Comparison of ENCODE assay signal across 10 cellular contexts in the genomic region with DNA sequence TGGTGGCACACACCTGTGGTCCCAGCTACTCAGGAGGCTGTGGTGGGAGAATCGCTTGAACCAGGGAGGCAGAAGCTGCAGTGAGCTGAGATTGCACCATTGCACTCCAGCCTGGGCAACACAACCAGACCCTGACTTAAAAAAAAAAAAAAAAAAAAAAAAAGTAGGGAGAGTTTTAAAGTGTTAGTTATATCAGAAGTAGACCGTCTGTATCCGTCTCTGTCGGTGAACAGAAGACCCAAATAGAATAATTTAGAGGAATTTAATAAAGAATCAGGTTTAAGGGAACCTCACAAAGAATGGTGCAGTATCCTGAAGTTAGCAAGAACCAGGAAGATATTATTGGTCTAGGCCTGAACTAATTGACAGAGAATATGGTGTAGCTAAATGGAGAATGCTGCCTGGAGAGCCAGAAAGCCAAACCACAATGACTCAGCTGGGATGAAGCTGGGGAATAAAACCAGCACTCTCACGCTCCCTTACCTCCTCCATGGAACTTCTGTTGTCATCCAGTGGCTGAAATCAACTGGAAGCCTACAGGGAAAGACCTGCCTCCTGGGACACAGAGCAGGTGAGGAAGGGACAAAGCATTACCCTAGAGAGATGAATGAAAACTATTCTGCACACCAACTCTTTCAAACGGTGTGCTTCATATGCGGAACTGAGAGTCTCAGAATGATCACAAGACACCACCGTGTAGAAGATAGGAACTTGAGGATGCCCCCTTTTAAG. TPM values are rescaled to one million over a fixed set of nuclear protein-coding genes. Genes with fewer than 3 reads are reported as not detected.
DNase-seq lines count a peak whose midpoint lies in the region; ATAC-seq, FAIRE-seq and TF ChIP-seq lines count a peak whose summit lies in the region.
"Had no signal": no experiment of that assay in that cellular context is flagged by ENCODE, and none has a peak within 500 bp of the region (broad histone marks: within the 10 kb centered on the region; RNA-seq: fewer than 3 reads in every experiment).

No MANE protein-coding gene starts in this region.

- no peak for FAIRE-seq in HTR-8/SVneo (lab: Jason Lieb, UNC)
- FAIRE-seq in bronchial epithelial cell (lab: Jason Lieb, UNC): no peak

- H3K4me1 Mint-ChIP-seq in activated T-helper 1 cell treated with anti-CD3 and anti-CD28 coated beads, Interleukin-12 subunit alpha, Interleukin-12 subunit beta, Interleukin-2, Interleukin-4 antibody, amounts not matched to agents 30 ng/mL and 10 ng/mL and 1 ng/mL, durations not matched to agents 14 hours and 24 hours and 36 hours (ENCODE audit: low read depth): no peaks in the 10 kb centered on the region
- no peaks in the 10 kb centered on the region for H3K4me1 Mint-ChIP-seq in glutamatergic neuron (ENCODE audit: low read depth, unreplicated experiment)
- H3K4me1 Mint-ChIP-seq: activated CD4-positive, alpha-beta T cell treated with anti-CD3 and anti-CD28 coated beads, Interleukin-2, amount 10 ng/mL, durations not matched to agents 24 days and 14 days; mesothelial cell of epicardium had no signal

- peaks cover 4% of the 10 kb centered on the region for H3K27me3 Mint-ChIP-seq in activated T-helper 1 cell treated with anti-CD3 and anti-CD28 coated beads, Interleukin-12 subunit alpha, Interleukin-12 subunit beta, Interleukin-2, Interleukin-4 antibody, amounts not matched to agents 30 ng/mL and 10 ng/mL and 1 ng/mL, durations not matched to agents 14 hours and 24 hours and 36 hours (ENCODE audit: insufficient read depth)
- H3K27me3 Mint-ChIP-seq in glutamatergic neuron (ENCODE audit: unreplicated experiment): no peaks in the 10 kb centered on the region

- no peak overlapping the region for H3K4me3 Mint-ChIP-seq in activated T-helper 1 cell treated with anti-CD3 and anti-CD28 coated beads, Interleukin-12 subunit alpha, Interleukin-12 subunit beta, Interleukin-2, Interleukin-4 antibody, amounts not matched to agents 30 ng/mL and 10 ng/mL and 1 ng/mL, durations not matched to agents 14 hours and 24 hours and 36 hours
- H3K4me3 Mint-ChIP-seq in glutamatergic neuron (ENCODE audit: unreplicated experiment): no peak overlapping the region
- H3K4me3 Mint-ChIP-seq: activated CD4-positive, alpha-beta T cell treated with anti-CD3 and anti-CD28 coated beads, Interleukin-2, amount 10 ng/mL, durations not matched to agents 24 days and 14 days; mesothelial cell of epicardium had no signal

- ATAC-seq in GM21515 (IDR thresholded peaks at IDR 0.05; ENCODE audit: unreplicated experiment): peak; percentile 85

- H3K4me3 ChIP-seq in bronchial epithelial cell (ENCODE audit: low read depth, low read length): no peak overlapping the region

- DNase-seq in AG09319 (ENCODE audit: extremely low read depth, low read depth) (peak; percentile 76), HTR-8/SVneo (ENCODE audit: insufficient read length, low spot score) (peak; percentile 64), bronchial epithelial cell (ENCODE audit: low read depth) (peak; percentile 78), SHP77 treated with DMSO at 0.1 percent for 48 hours (lab: John Stamatoyannopoulos, UW) (no peak), posterior vena cava (ENCODE audit: low spot score) (no peak), glutamatergic neuron (no peak)
- DNase-seq in activated T-helper 1 cell treated with anti-CD3 and anti-CD28 coated beads, Interleukin-12 subunit alpha, Interleukin-12 subunit beta, Interleukin-2, Interleukin-4 antibody, amounts not matched to agents 30 ng/mL and 10 ng/mL and 1 ng/mL, durations not matched to agents 14 hours and 24 hours and 36 hours (ENCODE audit: low spot score): no peak
- DNase-seq: activated CD4-positive, alpha-beta T cell treated with anti-CD3 and anti-CD28 coated beads, Interleukin-2, amount 10 ng/mL, durations not matched to agents 24 days and 14 days had no signal

- no peaks in the 10 kb centered on the region for H3K27me3 ChIP-seq in bronchial epithelial cell (ENCODE audit: control insufficient read depth, insufficient read depth, low read length)

- no peaks in the 10 kb centered on the region for H3K36me3 Mint-ChIP-seq in activated T-helper 1 cell treated with anti-CD3 and anti-CD28 coated beads, Interleukin-12 subunit alpha, Interleukin-12 subunit beta, Interleukin-2, Interleukin-4 antibody, amounts not matched to agents 30 ng/mL and 10 ng/mL and 1 ng/mL, durations not matched to agents 14 hours and 24 hours and 36 hours (ENCODE audit: low read depth)
- no peaks in the 10 kb centered on the region for H3K36me3 Mint-ChIP-seq in glutamatergic neuron (ENCODE audit: unreplicated experiment)
- H3K36me3 Mint-ChIP-seq: mesothelial cell of epicardium had no signal

- TF ChIP-seq CTCF in AG09319 (IDR thresholded peaks at IDR 0.05; ENCODE audit: low read depth, low read length): no peak
- TF ChIP-seq CTCF in bronchial epithelial cell (IDR thresholded peaks at IDR 0.05; ENCODE audit: insufficient read depth, low read length, severe bottlenecking): no peak
- no peak for TF ChIP-seq CTCF in glutamatergic neuron (IDR thresholded peaks at IDR 0.05; ENCODE audit: partially characterized antibody, unreplicated experiment)

- no peaks in the 10 kb centered on the region for H3K36me3 ChIP-seq in bronchial epithelial cell (ENCODE audit: control insufficient read depth, insufficient read depth, low read length)

- H3K9me3 Mint-ChIP-seq in activated T-helper 1 cell treated with anti-CD3 and anti-CD28 coated beads, Interleukin-12 subunit alpha, Interleukin-12 subunit beta, Interleukin-2, Interleukin-4 antibody, amounts not matched to agents 30 ng/mL and 10 ng/mL and 1 ng/mL, durations not matched to agents 14 hours and 24 hours and 36 hours: no peaks in the 10 kb centered on the region
- H3K9me3 Mint-ChIP-seq in glutamatergic neuron (ENCODE audit: unreplicated experiment): peaks cover 5% of the 10 kb centered on the region
- H3K9me3 Mint-ChIP-seq: activated CD4-positive, alpha-beta T cell treated with anti-CD3 and anti-CD28 coated beads, Interleukin-2, amount 10 ng/mL, durations not matched to agents 24 days and 14 days had no signal

- H3K27ac Mint-ChIP-seq in activated T-helper 1 cell treated with anti-CD3 and anti-CD28 coated beads, Interleukin-12 subunit alpha, Interleukin-12 subunit beta, Interleukin-2, Interleukin-4 antibody, amounts not matched to agents 30 ng/mL and 10 ng/mL and 1 ng/mL, durations not matched to agents 14 hours and 24 hours and 36 hours: no peak overlapping the region
- no peak overlapping the region for H3K27ac Mint-ChIP-seq in glutamatergic neuron (ENCODE audit: unreplicated experiment)
- H3K27ac Mint-ChIP-seq: activated CD4-positive, alpha-beta T cell treated with anti-CD3 and anti-CD28 coated beads, Interleukin-2, amount 10 ng/mL, durations not matched to agents 24 days and 14 days; mesothelial cell of epicardium had no signal

- intact Hi-C loops in activated T-helper 1 cell treated with anti-CD3 and anti-CD28 coated beads, Interleukin-12 subunit alpha, Interleukin-12 subunit beta, Interleukin-2, Interleukin-4 antibody, amounts not matched to agents 30 ng/mL and 10 ng/mL and 1 ng/mL, durations not matched to agents 14 hours and 24 hours and 36 hours (cut with micrococcal nuclease): no loop called here
- intact Hi-C loops in posterior vena cava (cut with DNase I): no loop called here

RNA-seq across cellular contexts. Expression of gene PLEKHM3, which starts 39.1 kb away (rescaled TPM):
- total RNA-seq in bronchial epithelial cell (8.1 and 9.5 TPM in 2 replicates), posterior vena cava (1 to 10 TPM; 8.9 to 9.8 TPM), glutamatergic neuron (ENCODE audit: unreplicated experiment) (19.5 TPM)
- total RNA-seq in activated T-helper 1 cell treated with anti-CD3 and anti-CD28 coated beads, Interleukin-12 subunit alpha, Interleukin-12 subunit beta, Interleukin-2, Interleukin-4 antibody, amounts not matched to agents 30 ng/mL and 10 ng/mL and 1 ng/mL, durations not matched to agents 14 hours and 24 hours and 36 hours: 6.4 and 7.3 TPM in 2 replicates

RNA-seq across cellular contexts. Expression of gene CRYGD, which starts 59.9 kb away (rescaled TPM):
- total RNA-seq in bronchial epithelial cell (not detected in 2 replicates), posterior vena cava (not detected), glutamatergic neuron (ENCODE audit: unreplicated experiment) (0.76 TPM)
- not detected in 2 replicates for total RNA-seq in activated T-helper 1 cell treated with anti-CD3 and anti-CD28 coated beads, Interleukin-12 subunit alpha, Interleukin-12 subunit beta, Interleukin-2, Interleukin-4 antibody, amounts not matched to agents 30 ng/mL and 10 ng/mL and 1 ng/mL, durations not matched to agents 14 hours and 24 hours and 36 hours
- total RNA-seq: activated CD4-positive, alpha-beta T cell treated with anti-CD3 and anti-CD28 coated beads, Interleukin-2, amount 10 ng/mL, durations not matched to agents 24 days and 14 days; mesothelial cell of epicardium had no signal

Comparison
In these comparisons a context has a peak if more than half of its experiments do, and no peak if none do; other contexts are left out.
1. DNase-seq: peak in AG09319 (single experiment), HTR-8/SVneo (single experiment) and bronchial epithelial cell (single experiment); none in SHP77 treated with DMSO at 0.1 percent for 48 hours (single experiment), activated T-helper 1 cell treated with anti-CD3 and anti-CD28 coated beads, Interleukin-12 subunit alpha, Interleukin-12 subunit beta, Interleukin-2, Interleukin-4 antibody, amounts not matched to agents 30 ng/mL and 10 ng/mL and 1 ng/mL, durations not matched to agents 14 hours and 24 hours and 36 hours (single experiment), posterior vena cava (single experiment) and glutamatergic neuron (single experiment).